Comparison of ENCODE assay signal across 14 cellular contexts in the genomic region with DNA sequence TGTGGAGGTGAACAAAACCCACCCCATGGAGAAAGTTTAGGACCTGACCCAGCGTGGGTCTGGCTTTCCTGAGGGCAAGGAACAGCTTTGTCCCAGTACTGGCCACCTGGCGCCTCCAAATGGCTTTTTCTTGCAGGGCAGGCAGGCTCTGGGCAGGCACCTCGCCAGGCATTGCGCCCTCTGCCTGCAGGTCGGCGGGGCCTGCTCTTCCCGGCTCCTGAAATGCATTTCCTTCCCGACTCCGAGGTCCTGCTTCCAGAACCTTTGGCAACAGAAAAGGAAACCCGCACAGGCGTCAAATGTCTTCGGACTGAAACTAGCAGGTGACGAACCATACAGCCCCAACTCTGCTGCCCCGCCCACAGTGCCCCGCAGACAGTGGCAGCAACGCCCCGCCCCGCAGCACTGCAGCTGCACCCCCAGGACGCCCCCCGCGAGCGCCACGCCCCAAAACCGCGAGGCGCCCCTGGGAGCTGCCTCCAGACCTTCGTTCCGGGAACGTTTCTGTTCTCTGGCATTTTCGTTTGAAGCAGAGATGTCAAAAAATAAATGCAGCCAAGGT.
DNase-seq lines count a peak whose midpoint lies in the region; ATAC-seq and TF ChIP-seq lines count a peak whose summit lies in the region.
"Had no signal": no experiment of that assay in that cellular context is flagged by ENCODE, and none has a peak within 500 bp of the region (broad histone marks: within the 10 kb centered on the region; RNA-seq: fewer than 3 reads in every experiment).

No MANE protein-coding gene starts in this region.

- ATAC-seq in Right ventricle myocardium inferior, result no peak
- ATAC-seq in upper lobe of right lung, result no peak
- ATAC-seq: CD8-positive, alpha-beta T cell had no signal

- no peaks in the 10 kb centered on the region for H3K4me1 Mint-ChIP-seq in endothelial cell (ENCODE audit: unreplicated experiment)
- H3K4me1 Mint-ChIP-seq: brain had no signal

- TF ChIP-seq CTCF in cardiac muscle cell (IDR thresholded peaks at IDR 0.05; ENCODE audit: low read depth, low read length) (peak; percentile 31), Loucy (conservative IDR thresholded peaks at IDR 0.05; ENCODE audit: low read length) (peak; percentile 17; the same call in 1 of the 2 replicates), endothelial cell (IDR thresholded peaks at IDR 0.05; ENCODE audit: unreplicated experiment) (no peak), upper lobe of right lung (IDR thresholded peaks at IDR 0.05) (no peak), transverse colon (IDR thresholded peaks at IDR 0.05) (no peak)

- no peak overlapping the region for H3K4me3 ChIP-seq in cardiac muscle cell
- H3K4me3 ChIP-seq in Loucy (ENCODE audit: low read length, poor library complexity, severe bottlenecking), result no peak overlapping the region
- no peak overlapping the region for H3K4me3 ChIP-seq in upper lobe of right lung
- H3K4me3 ChIP-seq in transverse colon, result no peak overlapping the region
- H3K4me3 ChIP-seq: lower lobe of right lung, prostate gland, tibial artery had no signal

- no peak overlapping the region for H3K4me3 Mint-ChIP-seq in endothelial cell (ENCODE audit: unreplicated experiment)
- H3K4me3 Mint-ChIP-seq: brain; CD8-positive, alpha-beta T cell had no signal

- no peaks in the 10 kb centered on the region for H4K20me1 ChIP-seq in Loucy (ENCODE audit: insufficient read depth, low read length, poor library complexity, severe bottlenecking)

- no peak overlapping the region for H3K9ac ChIP-seq in Loucy (ENCODE audit: low read depth, low read length, poor library complexity, severe bottlenecking)

- H3K9me3 ChIP-seq in cardiac muscle cell (ENCODE audit: low read depth), result no peaks in the 10 kb centered on the region
- no peaks in the 10 kb centered on the region; the same call in 1 of the 2 replicates for H3K9me3 ChIP-seq in Loucy (ENCODE audit: insufficient read depth, low read depth, low read length)
- H3K9me3 ChIP-seq in upper lobe of right lung, result no peaks in the 10 kb centered on the region
- no peaks in the 10 kb centered on the region for H3K9me3 ChIP-seq in transverse colon
- H3K9me3 ChIP-seq: lower lobe of right lung, prostate gland, tibial artery had no signal

- no peaks in the 10 kb centered on the region for H3F3A ChIP-seq in Loucy (ENCODE audit: low read depth)

- no peaks in the 10 kb centered on the region for H3K79me2 ChIP-seq in Loucy (ENCODE audit: insufficient read depth, low read length)

- WGBS in transverse colon (ENCODE audit: low coverage in 1 of 2), 2 donors, result 81% methylated on average over 25 of the region's 30 CpGs; no CpG with 5 or more reads in 1 of the 2 donors

- H3K36me3 ChIP-seq in cardiac muscle cell (no peaks in the 10 kb centered on the region), Loucy (ENCODE audit: insufficient read depth, low read length) (no peaks in the 10 kb centered on the region), upper lobe of right lung (no peaks in the 10 kb centered on the region), transverse colon (no peaks in the 10 kb centered on the region)
- H3K36me3 ChIP-seq: lower lobe of right lung, prostate gland, tibial artery had no signal

- no peak for TF ChIP-seq EP300 in transverse colon (IDR thresholded peaks at IDR 0.05; ENCODE audit: low read depth)

- intact Hi-C loops in Right ventricle myocardium inferior (cut with DNase I), result no loop called here
- intact Hi-C loops in upper lobe of right lung (cut with DNase I), result no loop called here
- intact Hi-C loops in transverse colon (cut with DNase I; ENCODE audit: low total_unique reads), result no loop called here

- H3K27me3 Mint-ChIP-seq in endothelial cell (ENCODE audit: unreplicated experiment), result peaks cover 12% of the 10 kb centered on the region

- no peak overlapping the region for H2AFZ ChIP-seq in Loucy (ENCODE audit: low read length)

- H3K27me3 ChIP-seq in cardiac muscle cell, result peaks cover 6% of the 10 kb centered on the region
- no peaks in the 10 kb centered on the region for H3K27me3 ChIP-seq in Loucy (ENCODE audit: insufficient read depth, low read length, poor library complexity, severe bottlenecking)
- peaks cover 5% of the 10 kb centered on the region for H3K27me3 ChIP-seq in upper lobe of right lung
- no peaks in the 10 kb centered on the region for H3K27me3 ChIP-seq in transverse colon

- peak; percentile 4 to 26 for DNase-seq in cardiac muscle cell (ENCODE audit: low read depth in 1 of 2, low spot score in 1 of 2)
- DNase-seq in Right ventricle myocardium inferior (ENCODE audit: missing footprints), result no peak
- DNase-seq in endothelial cell (ENCODE audit: low spot score), result peak; percentile 55
- DNase-seq in upper lobe of right lung, result peak; percentile 48
- no peak for DNase-seq in stimulated activated CD4-positive, alpha-beta T cell treated with anti-CD3 and anti-CD28 coated beads, Interleukin-4, amount 100 ng/mL, for 1 hour
- no peak for DNase-seq in CD1c-positive myeloid dendritic cell (ENCODE audit: extremely low spot score)
- DNase-seq in transverse colon, result no peak
- DNase-seq: lower lobe of right lung, NCI-H510A treated with DMSO at 0.1 percent for 48 hours had no signal

- no peak overlapping the region for H3K27ac Mint-ChIP-seq in endothelial cell (ENCODE audit: unreplicated experiment)
- H3K27ac Mint-ChIP-seq: brain; CD8-positive, alpha-beta T cell had no signal

- in situ Hi-C loops in transverse colon (cut with MboI; ENCODE audit: low pct_ligation_motif_present in 1 of 4, low pct_unique_long_range_greater_than_20kb in 1 of 4, low sequenced_read_pairs in 3 of 4), result no loop called here

- H3K9me3 Mint-ChIP-seq in endothelial cell (ENCODE audit: unreplicated experiment), result no peaks in the 10 kb centered on the region
- H3K9me3 Mint-ChIP-seq: CD8-positive, alpha-beta T cell had no signal

- no peaks in the 10 kb centered on the region for H3K36me3 Mint-ChIP-seq in endothelial cell (ENCODE audit: low read depth, unreplicated experiment)
- H3K36me3 Mint-ChIP-seq: brain; CD8-positive, alpha-beta T cell had no signal

- H3K4me2 ChIP-seq in Loucy (ENCODE audit: low read depth, low read length, poor library complexity, severe bottlenecking), result no peak overlapping the region

- TF ChIP-seq POLR2A in transverse colon (IDR thresholded peaks at IDR 0.05), result no peak

- H3K27ac ChIP-seq in cardiac muscle cell, result no peak overlapping the region
- H3K27ac ChIP-seq in upper lobe of right lung, result no peak overlapping the region
- H3K27ac ChIP-seq in transverse colon, result no peak overlapping the region
- H3K27ac ChIP-seq: lower lobe of right lung, prostate gland, tibial artery had no signal

- H3K9me2 ChIP-seq in Loucy (replicated peaks; ENCODE audit: low read depth, low read length), result no peaks in the 10 kb centered on the region

- H3K4me1 ChIP-seq in cardiac muscle cell (ENCODE audit: low read depth) (no peaks in the 10 kb centered on the region), Loucy (ENCODE audit: insufficient read depth, low read length, poor library complexity, severe bottlenecking) (no peaks in the 10 kb centered on the region), upper lobe of right lung (no peaks in the 10 kb centered on the region), transverse colon (no peaks in the 10 kb centered on the region)
- H3K4me1 ChIP-seq: lower lobe of right lung, prostate gland, tibial artery had no signal

Comparison
In these comparisons a context has a peak if more than half of its experiments do, and no peak if none do; other contexts are left out.
1. DNase-seq: peak in cardiac muscle cell (2 of 2), endothelial cell (single experiment) and upper lobe of right lung (single experiment); none in Right ventricle myocardium inferior (single experiment), stimulated activated CD4-positive, alpha-beta T cell treated with anti-CD3 and anti-CD28 coated beads, Interleukin-4, amount 100 ng/mL, for 1 hour (single experiment), CD1c-positive myeloid dendritic cell (single experiment) and transverse colon (single experiment).
2. CTCF ChIP-seq: peak in cardiac muscle cell (single experiment) and Loucy (single experiment); none in endothelial cell (single experiment), upper lobe of right lung (single experiment) and transverse colon (0 of 5).